Comparison of ENCODE assay signal across 8 cellular contexts in genomic region chr15:39934415-39935044, GRCh38. TPM values are rescaled to one million over a fixed set of nuclear protein-coding genes. Genes with fewer than 3 reads are reported as not detected.
DNase-seq lines count a peak whose midpoint lies in the region; ATAC-seq and TF ChIP-seq lines count a peak whose summit lies in the region.

No MANE protein-coding gene starts in this region.

- H3K27me3 ChIP-seq in iPS DF 6.9 (ENCODE audit: control insufficient read depth, insufficient read depth, low read length) (no peaks in the 10 kb centered on the region), gastrocnemius medialis (no peaks in the 10 kb centered on the region)

- peak overlapping the region; percentile 92 for H3K4me3 ChIP-seq in GM08714 (ENCODE audit: low read length)
- peak overlapping the region; percentile 78 for H3K4me3 ChIP-seq in iPS DF 6.9 (ENCODE audit: low read length)
- peak overlapping the region; percentile 76 to 82 (median 78) for H3K4me3 ChIP-seq in gastrocnemius medialis

- peak overlapping the region; percentile 83 for H3K27ac Mint-ChIP-seq in activated naive CD8-positive, alpha-beta T cell treated with anti-CD3 and anti-CD28 coated beads, Interleukin-2, amount 50 U/mL, for 24 hours

- ATAC-seq in activated naive CD8-positive, alpha-beta T cell treated with anti-CD3 and anti-CD28 coated beads, Interleukin-2, amount 50 U/mL, for 24 hours, result no peak
- ATAC-seq in gastrocnemius medialis, result peak in 1 of 2 donors; percentile 15

- H3K27ac ChIP-seq in iPS DF 6.9 (ENCODE audit: low read length) (no peak overlapping the region), gastrocnemius medialis (peak overlapping the region; percentile 81 to 89 (median 88))

- H3K36me3 ChIP-seq in iPS DF 6.9 (ENCODE audit: control insufficient read depth, insufficient read depth, low read length) (no peaks in the 10 kb centered on the region), gastrocnemius medialis (no peaks in the 10 kb centered on the region)

- in situ Hi-C loops in gastrocnemius medialis (cut with MboI; ENCODE audit: low sequenced_read_pairs in 4 of 4), result no loop called here

- intact Hi-C loops in gastrocnemius medialis (cut with DNase I; ENCODE audit: low total_unique reads), result loop anchor here (2.0 to 10.0 kb wide), 3 partner anchors 16 to 170 kb away; partner anchors contain the start of gene BMF

- no peaks in the 10 kb centered on the region for H3K9me3 Mint-ChIP-seq in activated naive CD8-positive, alpha-beta T cell treated with anti-CD3 and anti-CD28 coated beads, Interleukin-2, amount 50 U/mL, for 24 hours

- peaks cover 5% of the 10 kb centered on the region for H3K27me3 Mint-ChIP-seq in activated naive CD8-positive, alpha-beta T cell treated with anti-CD3 and anti-CD28 coated beads, Interleukin-2, amount 50 U/mL, for 24 hours

- peaks cover 13% of the 10 kb centered on the region for H3K36me3 Mint-ChIP-seq in activated naive CD8-positive, alpha-beta T cell treated with anti-CD3 and anti-CD28 coated beads, Interleukin-2, amount 50 U/mL, for 24 hours (ENCODE audit: low read depth)

- no peaks in the 10 kb centered on the region for H3K4me1 ChIP-seq in iPS DF 6.9 (ENCODE audit: control insufficient read depth, insufficient read depth, low read length)
- peaks cover 20 to 22% of the 10 kb centered on the region in 2 donors for H3K4me1 ChIP-seq in gastrocnemius medialis

- WGBS in iPS DF 6.9 (ENCODE audit: insufficient coverage, insufficient read length), result no CpG with 5 or more reads among the region's 11 CpGs

- DNase-seq in HuH-7 (ENCODE audit: low spot score) (peak; percentile 19), iPS DF 6.9 (ENCODE audit: low read depth, low spot score) (no peak), gastrocnemius medialis (no peak), NCI-H128 (lab: John Stamatoyannopoulos, UW; ENCODE audit: unreplicated experiment) (no peak), dedifferentiated amniotic fluid mesenchymal stem cell (ENCODE audit: extremely low spot score) (no peak), SIG-M5 treated with dmso at 0.1 percent for 504 hours (lab: John Stamatoyannopoulos, UW; ENCODE audit: unreplicated experiment) (no peak)
- peak; percentile 6 for DNase-seq in activated naive CD8-positive, alpha-beta T cell treated with anti-CD3 and anti-CD28 coated beads, Interleukin-2, amount 50 U/mL, for 24 hours

- no peak for TF ChIP-seq POLR2A in gastrocnemius medialis (IDR thresholded peaks at IDR 0.05)

- TF ChIP-seq CTCF in gastrocnemius medialis (IDR thresholded peaks at IDR 0.05 in 4 of 5, conservative IDR thresholded peaks at IDR 0.05 in 1 of 5), result no peak

- H3K4me3 Mint-ChIP-seq in activated naive CD8-positive, alpha-beta T cell treated with anti-CD3 and anti-CD28 coated beads, Interleukin-2, amount 50 U/mL, for 24 hours, result peak overlapping the region; percentile 99

- H3K9me3 ChIP-seq in iPS DF 6.9 (ENCODE audit: control insufficient read depth, insufficient read depth, low read length), result no peaks in the 10 kb centered on the region
- H3K9me3 ChIP-seq in gastrocnemius medialis, result no peaks in the 10 kb centered on the region

- H3K4me1 Mint-ChIP-seq in activated naive CD8-positive, alpha-beta T cell treated with anti-CD3 and anti-CD28 coated beads, Interleukin-2, amount 50 U/mL, for 24 hours, result peaks cover 38% of the 10 kb centered on the region

RNA-seq across cellular contexts. Expression of gene EIF2AK4, which starts 0.6 kb away (rescaled TPM):
- 10 to 100 TPM; 18.8 to 37.5 (median 30.0) TPM for total RNA-seq in gastrocnemius medialis

RNA-seq across cellular contexts. Expression of gene GPR176, which starts 14.5 kb away (rescaled TPM):
- total RNA-seq in gastrocnemius medialis, result 1 to 10 TPM; 1.1 to 3.0 (median 1.7) TPM

Comparison
In these comparisons a context has a peak if more than half of its experiments do, and no peak if none do; other contexts are left out.
1. DNase-seq: peak in HuH-7 (single experiment) and activated naive CD8-positive, alpha-beta T cell treated with anti-CD3 and anti-CD28 coated beads, Interleukin-2, amount 50 U/mL, for 24 hours (single experiment); none in iPS DF 6.9 (single experiment), gastrocnemius medialis (0 of 2), NCI-H128 (single experiment), dedifferentiated amniotic fluid mesenchymal stem cell (single experiment) and SIG-M5 treated with dmso at 0.1 percent for 504 hours (single experiment).
2. Peak in every context shown above with its lines, with median percentiles within 50 percentile points of each other: H3K4me3 ChIP-seq.